Comparison of ENCODE assay signal across 13 cellular contexts in genomic region chr1:223825767-223826461, GRCh38. TPM values are rescaled to one million over a fixed set of nuclear protein-coding genes. Genes with fewer than 3 reads are reported as not detected.
A peak's percentile ranks its signal among the peaks of the same experiment; 100 is the strongest.
DNase-seq lines count a peak whose midpoint lies in the region; ATAC-seq and TF ChIP-seq lines count a peak whose summit lies in the region.
"Had no signal": no experiment of that assay in that cellular context is flagged by ENCODE, and none has a peak within 500 bp of the region (broad histone marks: within the 10 kb centered on the region; RNA-seq: fewer than 3 reads in every experiment).

No MANE protein-coding gene starts in this region.

- no peak for TF ChIP-seq POLR2A in tibial nerve (IDR thresholded peaks at IDR 0.05)

- no peak overlapping the region for H3K4me2 ChIP-seq in osteoblast (ENCODE audit: insufficient read depth, low read length)

- intact Hi-C loops in Right ventricle myocardium superior (cut with DNase I) = no loop called here
- intact Hi-C loops in cardiac septum (cut with DNase I) = no loop called here
- intact Hi-C loops in right cardiac atrium (cut with DNase I) = no loop called here
- intact Hi-C loops in upper lobe of right lung (cut with DNase I) = no loop called here

- H2AFZ ChIP-seq in osteoblast (ENCODE audit: low read length) = no peak overlapping the region

- TF ChIP-seq EP300 in tibial nerve (IDR thresholded peaks at IDR 0.05) = no peak

- ATAC-seq in Right ventricle myocardium superior (ENCODE audit: poor library complexity) = peak; percentile 46
- ATAC-seq in right cardiac atrium = peak; percentile 45 to 64
- peak; percentile 89 for ATAC-seq in upper lobe of right lung
- ATAC-seq: WTC11 had no signal

- H3K27ac ChIP-seq in right cardiac atrium (ENCODE audit: low read length) = no peak overlapping the region
- no peak overlapping the region for H3K27ac ChIP-seq in upper lobe of right lung
- H3K27ac ChIP-seq in osteoblast (ENCODE audit: low read depth, low read length) = no peak overlapping the region
- no peak overlapping the region for H3K27ac ChIP-seq in tibial nerve

- WGBS in right cardiac atrium = 76% methylated on average over 8 of the region's 8 CpGs
- 78 to 80% methylated on average over 8 of the region's 8 CpGs for WGBS in tibial nerve, 2 donors

- H3K4me3 ChIP-seq in right cardiac atrium (ENCODE audit: low read length) (no peak overlapping the region), upper lobe of right lung (no peak overlapping the region), osteoblast (ENCODE audit: insufficient read depth, low read length) (no peak overlapping the region), tibial nerve (no peak overlapping the region)

- H4K20me1 ChIP-seq in osteoblast (ENCODE audit: insufficient read depth, low read length) = peaks cover 5% of the 10 kb centered on the region

- H3K79me2 ChIP-seq in osteoblast (ENCODE audit: insufficient read depth, low read length) = peaks cover 97% of the 10 kb centered on the region

- H3K36me3 ChIP-seq in upper lobe of right lung (no peaks in the 10 kb centered on the region), osteoblast (ENCODE audit: insufficient read depth, low read length) (no peaks in the 10 kb centered on the region), tibial nerve (peaks cover 0 to 5% (median 0%) of the 10 kb centered on the region in 3 donors)

- no peaks in the 10 kb centered on the region for H3K9me3 ChIP-seq in right cardiac atrium (ENCODE audit: control insufficient read depth, low read length)
- no peaks in the 10 kb centered on the region for H3K9me3 ChIP-seq in upper lobe of right lung
- no peaks in the 10 kb centered on the region for H3K9me3 ChIP-seq in osteoblast (ENCODE audit: low read depth, low read length)
- H3K9me3 ChIP-seq in tibial nerve = no peaks in the 10 kb centered on the region

- TF ChIP-seq CTCF in upper lobe of right lung (IDR thresholded peaks at IDR 0.05) (no peak), osteoblast (IDR thresholded peaks at IDR 0.05; ENCODE audit: extremely low read depth, low read depth, low read length) (no peak), tibial nerve (IDR thresholded peaks at IDR 0.05) (no peak)

- no peaks in the 10 kb centered on the region for H3K27me3 ChIP-seq in right cardiac atrium (ENCODE audit: control insufficient read depth, insufficient read depth)
- no peaks in the 10 kb centered on the region for H3K27me3 ChIP-seq in upper lobe of right lung
- H3K27me3 ChIP-seq in osteoblast (ENCODE audit: insufficient read depth, low read length) = no peaks in the 10 kb centered on the region
- no peaks in the 10 kb centered on the region for H3K27me3 ChIP-seq in tibial nerve

- DNase-seq in Right ventricle myocardium superior (no peak), cardiac septum (ENCODE audit: low spot score) (no peak), SKM-1 treated with dmso at 0.1 percent for 144 hours (lab: John Stamatoyannopoulos, UW; ENCODE audit: unreplicated experiment) (peak; percentile 100), right cardiac atrium (no peak), upper lobe of right lung (no peak), osteoblast (ENCODE audit: insufficient read length, low spot score, missing footprints) (no peak), DMS53 (lab: John Stamatoyannopoulos, UW) (no peak), tibial nerve (ENCODE audit: low spot score in 2 of 2) (no peak)
- DNase-seq: GDM1, naive B cell, SHP77, small intestine had no signal

- peaks cover 15% of the 10 kb centered on the region for H3K4me1 ChIP-seq in right cardiac atrium (ENCODE audit: control insufficient read depth, insufficient read depth, low read length)
- peaks cover 30% of the 10 kb centered on the region for H3K4me1 ChIP-seq in upper lobe of right lung
- peaks cover 8% of the 10 kb centered on the region for H3K4me1 ChIP-seq in osteoblast (ENCODE audit: insufficient read depth, low read length)
- H3K4me1 ChIP-seq in tibial nerve = peaks cover 0 to 29% (median 13%) of the 10 kb centered on the region in 4 donors

RNA-seq across cellular contexts. Expression of gene TP53BP2, which starts 19.8 kb away (rescaled TPM):
- total RNA-seq in Right ventricle myocardium superior (16.1 TPM), cardiac septum (24.9 TPM), right cardiac atrium (10 to 100 TPM; 25.9 to 29.7 (median 29.6) TPM), upper lobe of right lung (64.4 TPM), osteoblast (27.1 and 31.8 TPM in 2 replicates), tibial nerve (10 to 100 TPM; 33.9 to 73.2 (median 52.3) TPM)
- 9.8 TPM for polyA plus RNA-seq in right cardiac atrium
